In the genomic region with DNA sequence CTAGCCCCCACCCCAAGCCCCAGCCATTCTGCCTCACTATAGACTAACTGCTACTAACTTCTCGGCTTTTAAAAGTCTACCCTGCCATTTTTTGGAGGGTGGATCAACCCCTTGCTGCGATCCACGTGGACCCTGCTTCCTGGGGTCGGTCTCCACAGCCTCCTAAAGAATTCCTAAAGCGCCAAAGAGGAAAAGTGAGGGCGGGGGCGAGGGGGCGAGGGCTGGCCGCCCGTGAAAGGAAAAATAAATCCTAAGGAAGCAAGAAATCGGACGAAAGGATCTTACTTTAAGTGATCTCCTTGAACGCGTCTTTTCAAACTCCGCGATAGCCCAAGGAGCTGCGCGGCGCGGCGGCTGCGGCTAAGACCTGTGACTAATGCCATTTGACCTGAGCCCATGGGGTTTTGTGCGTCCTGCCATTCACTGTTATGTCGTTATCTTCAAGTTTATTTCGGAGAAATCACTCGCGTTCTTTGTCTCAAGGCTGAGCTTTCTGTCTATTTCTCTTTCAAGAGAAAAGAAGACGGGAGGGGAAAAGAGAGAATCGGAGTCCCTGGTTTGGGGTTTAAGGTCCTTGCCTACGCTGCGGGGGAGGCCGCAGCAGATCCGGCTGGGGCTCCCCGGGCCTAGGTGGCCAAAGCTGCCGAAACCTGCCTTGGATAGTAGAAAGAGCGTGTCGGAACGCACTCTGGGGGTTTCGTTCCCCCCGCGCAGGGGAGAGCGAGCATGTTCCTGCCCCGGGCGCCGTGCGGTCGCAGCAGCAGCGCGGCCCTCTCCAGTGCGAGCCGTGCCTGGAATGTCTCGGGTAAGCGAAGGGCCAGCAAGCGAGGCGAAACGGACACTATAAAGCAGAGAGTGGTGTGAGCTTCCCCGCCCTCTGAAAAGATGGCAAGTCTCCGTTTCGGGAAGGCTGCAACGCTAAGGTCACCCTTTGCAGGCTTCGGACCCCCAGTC, we compare ENCODE assay signal across 9 cellular contexts. TPM values are rescaled to one million over a fixed set of nuclear protein-coding genes. Genes with fewer than 3 reads are reported as not detected.
DNase-seq lines count a peak whose midpoint lies in the region; ATAC-seq and TF ChIP-seq lines count a peak whose summit lies in the region.
"Had no signal": no experiment of that assay in that cellular context is flagged by ENCODE, and none has a peak within 500 bp of the region (broad histone marks: within the 10 kb centered on the region; RNA-seq: fewer than 3 reads in every experiment).

No MANE protein-coding gene starts in this region.

- under 1% methylated on average over 61 of the region's 61 CpGs for WGBS in hepatocyte (ENCODE audit: low lambda C conversion rate, missing lambda C conversion rate)

- peaks cover 10% of the 10 kb centered on the region for H3K4me1 ChIP-seq in hepatocyte (ENCODE audit: insufficient read depth)

- H3K79me2 ChIP-seq in hepatocyte: no peaks in the 10 kb centered on the region

- no peak overlapping the region for H3K27ac Mint-ChIP-seq in activated T-helper 17 cell treated with anti-CD3 and anti-CD28 coated beads, Interleukin-2, amount 50 U/mL, for 72 hours
- no peak overlapping the region for H3K27ac Mint-ChIP-seq in stimulated activated memory B cell treated with anti-CD40 and anti-IgM and Interleukin-4, amounts not matched to agents 10 μg/mL and 1 μg/mL and 100 μg/mL, for 72 hours

- no peaks in the 10 kb centered on the region for H4K20me1 ChIP-seq in hepatocyte (ENCODE audit: insufficient read depth, poor library complexity, severe bottlenecking)

- peak overlapping the region; percentile 77 for H3K4me2 ChIP-seq in hepatocyte

- H2AFZ ChIP-seq in hepatocyte: peak overlapping the region; percentile 10

- H3K4me3 Mint-ChIP-seq in activated T-helper 17 cell treated with anti-CD3 and anti-CD28 coated beads, Interleukin-2, amount 50 U/mL, for 72 hours: peak overlapping the region; percentile 73
- peak overlapping the region; percentile 30 for H3K4me3 Mint-ChIP-seq in stimulated activated memory B cell treated with anti-CD40 and anti-IgM and Interleukin-4, amounts not matched to agents 10 μg/mL and 1 μg/mL and 100 μg/mL, for 72 hours

- peaks cover 8% of the 10 kb centered on the region for H3K9me3 Mint-ChIP-seq in activated T-helper 17 cell treated with anti-CD3 and anti-CD28 coated beads, Interleukin-2, amount 50 U/mL, for 72 hours
- peaks cover 5% of the 10 kb centered on the region for H3K9me3 Mint-ChIP-seq in stimulated activated memory B cell treated with anti-CD40 and anti-IgM and Interleukin-4, amounts not matched to agents 10 μg/mL and 1 μg/mL and 100 μg/mL, for 72 hours

- peaks cover 39% of the 10 kb centered on the region for H3K36me3 Mint-ChIP-seq in activated T-helper 17 cell treated with anti-CD3 and anti-CD28 coated beads, Interleukin-2, amount 50 U/mL, for 72 hours (ENCODE audit: low read depth)
- no peaks in the 10 kb centered on the region for H3K36me3 Mint-ChIP-seq in stimulated activated memory B cell treated with anti-CD40 and anti-IgM and Interleukin-4, amounts not matched to agents 10 μg/mL and 1 μg/mL and 100 μg/mL, for 72 hours

- H3K4me3 ChIP-seq in hepatocyte: peak overlapping the region; percentile 49

- H3K27me3 ChIP-seq in hepatocyte: peaks cover 97% of the 10 kb centered on the region

- ATAC-seq in activated T-helper 17 cell treated with anti-CD3 and anti-CD28 coated beads, Interleukin-2, amount 50 U/mL, for 72 hours (replicated peaks): peak; percentile 50
- no peak for ATAC-seq in stimulated activated memory B cell treated with anti-CD40 and anti-IgM and Interleukin-4, amounts not matched to agents 10 μg/mL and 1 μg/mL and 100 μg/mL, for 72 hours

- H3K9me3 ChIP-seq in hepatocyte (ENCODE audit: low read depth): no peaks in the 10 kb centered on the region

- TF ChIP-seq CTCF in hepatocyte (IDR thresholded peaks at IDR 0.05; ENCODE audit: poor library complexity) (no peak), GM10266 (IDR thresholded peaks at IDR 0.05; ENCODE audit: control insufficient read depth, insufficient read depth, low read depth, missing control alignments) (no peak)

- H3K27me3 Mint-ChIP-seq in activated T-helper 17 cell treated with anti-CD3 and anti-CD28 coated beads, Interleukin-2, amount 50 U/mL, for 72 hours: peaks cover 83% of the 10 kb centered on the region
- peaks cover 97% of the 10 kb centered on the region for H3K27me3 Mint-ChIP-seq in stimulated activated memory B cell treated with anti-CD40 and anti-IgM and Interleukin-4, amounts not matched to agents 10 μg/mL and 1 μg/mL and 100 μg/mL, for 72 hours

- DNase-seq in NCI-H82 (lab: John Stamatoyannopoulos, UW) (peak; percentile 34), NCI-H82 treated with DMSO at 0.1 percent for 48 hours (lab: John Stamatoyannopoulos, UW; ENCODE audit: unreplicated experiment) (no peak), hepatocyte (ENCODE audit: low spot score) (peak; percentile 35), GM10266 (ENCODE audit: extremely low spot score) (no peak), anterior cingulate cortex (lab: John Stamatoyannopoulos, UW) (no peak)
- no peak for DNase-seq in activated CD4-positive, CD25-positive, alpha-beta regulatory T cell (lab: John Stamatoyannopoulos, UW)

- H3K9me2 ChIP-seq in hepatocyte (replicated peaks; ENCODE audit: insufficient read depth): no peaks in the 10 kb centered on the region

- H3K4me1 Mint-ChIP-seq in activated T-helper 17 cell treated with anti-CD3 and anti-CD28 coated beads, Interleukin-2, amount 50 U/mL, for 72 hours: peaks cover 15% of the 10 kb centered on the region
- H3K4me1 Mint-ChIP-seq in stimulated activated memory B cell treated with anti-CD40 and anti-IgM and Interleukin-4, amounts not matched to agents 10 μg/mL and 1 μg/mL and 100 μg/mL, for 72 hours: peaks cover 8% of the 10 kb centered on the region

- no peak overlapping the region for H3K27ac ChIP-seq in hepatocyte
- H3K27ac ChIP-seq: C4-2B had no signal

- H3K36me3 ChIP-seq in hepatocyte (replicated peaks; ENCODE audit: insufficient read depth, low read depth): no peaks in the 10 kb centered on the region

RNA-seq across cellular contexts. Expression of gene DBX1, which starts 2.8 kb away (rescaled TPM):
- not detected for total RNA-seq in activated T-helper 17 cell treated with anti-CD3 and anti-CD28 coated beads, Interleukin-2, amount 50 U/mL, for 72 hours
- total RNA-seq in hepatocyte: not detected in 2 replicates
- polyA plus RNA-seq in hepatocyte: not detected in 2 replicates

Comparison
In these comparisons a context has a peak if more than half of its experiments do, and no peak if none do; other contexts are left out.
1. DNase-seq: peak in NCI-H82 (single experiment) and hepatocyte (single experiment); none in NCI-H82 treated with DMSO at 0.1 percent for 48 hours (single experiment), activated CD4-positive, CD25-positive, alpha-beta regulatory T cell (0 of 4), GM10266 (single experiment) and anterior cingulate cortex (0 of 58).